8 cellular contexts compared by ENCODE assay signal in genomic region chr12:54413284-54414190, GRCh38. TPM values are rescaled to one million over a fixed set of nuclear protein-coding genes. Genes with fewer than 3 reads are reported as not detected.
A peak's percentile ranks its signal among the peaks of the same experiment; 100 is the strongest.
DNase-seq lines count a peak whose midpoint lies in the region; ATAC-seq and TF ChIP-seq lines count a peak whose summit lies in the region.

No MANE protein-coding gene starts in this region.

- H3K27ac ChIP-seq in prostate gland, result peak overlapping the region; percentile 53 to 63

- DNase-seq in AG20443 (ENCODE audit: low spot score), result peak; percentile 62
- peak; percentile 65 for DNase-seq in activated CD4-positive, alpha-beta T cell treated with anti-CD3 and anti-CD28 coated beads for 48 hours
- DNase-seq in effector CD8-positive, alpha-beta T cell (lab: John Stamatoyannopoulos, UW), result peak; percentile 72
- DNase-seq in prostate gland (ENCODE audit: low spot score), result no peak
- DNase-seq in NCI-H1436 treated with DMSO at 0.1 percent for 48 hours (lab: John Stamatoyannopoulos, UW), result no peak
- DNase-seq in NCI-H187 treated with DMSO at 0.1 percent for 48 hours (lab: John Stamatoyannopoulos, UW), result no peak
- no peak for DNase-seq in HuH-7 (ENCODE audit: low spot score)

- peak overlapping the region in 1 of 2 donors; percentile 8 for H3K4me3 ChIP-seq in prostate gland

- peak; percentile 66 for ATAC-seq in HG03432 (IDR thresholded peaks at IDR 0.05; ENCODE audit: unreplicated experiment)

- TF ChIP-seq POLR2A in prostate gland (IDR thresholded peaks at IDR 0.05), result no peak

- H3K9me3 ChIP-seq in prostate gland, result no peaks in the 10 kb centered on the region

- no peaks in the 10 kb centered on the region for H3K36me3 ChIP-seq in prostate gland

- H3K27me3 ChIP-seq in prostate gland (replicated peaks; ENCODE audit: insufficient read depth), result no peaks in the 10 kb centered on the region

- WGBS in prostate gland, result 53% methylated on average over 9 of the region's 9 CpGs

- TF ChIP-seq CTCF in prostate gland (IDR thresholded peaks at IDR 0.05), result no peak

- intact Hi-C loops in prostate gland (cut with DNase I), result no loop called here

- H3K4me1 ChIP-seq in prostate gland (replicated peaks), result no peaks in the 10 kb centered on the region

RNA-seq across cellular contexts. Expression of gene ITGA5, which starts 5.5 kb away (rescaled TPM):
- 10 to 100 TPM; 44.2 to 99.4 TPM for total RNA-seq in prostate gland

RNA-seq across cellular contexts. Expression of gene ZNF385A, which starts 29.0 kb away (rescaled TPM):
- 10 to 100 TPM; 29.4 to 42.4 TPM for total RNA-seq in prostate gland

RNA-seq across cellular contexts. Expression of gene GPR84, which starts 49.3 kb away (rescaled TPM):
- under 1 TPM in 1 of 2 donors, not detected in 1; 0.97 TPM for total RNA-seq in prostate gland

RNA-seq across cellular contexts. Expression of gene GTSF1, which starts 59.9 kb away (rescaled TPM):
- 10 to 100 TPM in 1 of 2 donors, not detected in 1; 50.7 TPM for total RNA-seq in prostate gland

Comparison
In these comparisons a context has a peak if more than half of its experiments do, and no peak if none do; other contexts are left out.
1. DNase-seq: peak in AG20443 (single experiment), activated CD4-positive, alpha-beta T cell treated with anti-CD3 and anti-CD28 coated beads for 48 hours (single experiment) and effector CD8-positive, alpha-beta T cell (single experiment); none in prostate gland (single experiment), NCI-H1436 treated with DMSO at 0.1 percent for 48 hours (single experiment), NCI-H187 treated with DMSO at 0.1 percent for 48 hours (single experiment) and HuH-7 (single experiment).